ENCODE assay signal across 1 cellular context in the genomic region with DNA sequence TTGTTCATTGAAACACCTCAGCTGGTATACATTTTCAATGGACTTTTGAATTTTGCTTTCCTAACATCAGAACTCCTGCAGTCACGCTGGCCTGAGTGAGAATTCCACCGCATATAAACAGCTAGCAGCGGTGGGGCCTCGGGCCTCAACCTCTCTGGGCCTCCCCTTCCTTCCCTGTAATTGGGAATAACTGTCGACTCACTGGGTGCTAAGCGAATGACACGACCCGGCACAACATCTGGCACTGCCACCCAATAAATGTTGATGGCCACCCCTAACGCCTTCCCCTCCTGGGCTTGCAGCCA.
TF ChIP-seq lines count a peak whose summit lies in the region.

No MANE protein-coding gene starts in this region.

TF ChIP-seq in endothelial cell of umbilical vein, 7 proteins besides CTCF, POLR2A, EP300 and RAD21 (continued from another document):
- TF ChIP-seq JUN (IDR thresholded peaks at IDR 0.05; ENCODE audit: borderline replicate concordance, insufficient read depth, insufficient read length, low read depth): no peak
- TF ChIP-seq GATA2 (IDR thresholded peaks at IDR 0.05; ENCODE audit: insufficient read depth, insufficient read length, low read depth, low read length): no peak
- no peak for TF ChIP-seq EZH2 (IDR thresholded peaks at IDR 0.05; ENCODE audit: borderline replicate concordance, low read depth, low read length, severe bottlenecking)
- TF ChIP-seq FOS (IDR thresholded peaks at IDR 0.05; ENCODE audit: borderline replicate concordance, insufficient read depth, low read length): no peak
- no peak for TF ChIP-seq POLR2AphosphoS5 (IDR thresholded peaks at IDR 0.05; ENCODE audit: insufficient read depth, low read depth, low read length)
- TF ChIP-seq, protein P1, sequence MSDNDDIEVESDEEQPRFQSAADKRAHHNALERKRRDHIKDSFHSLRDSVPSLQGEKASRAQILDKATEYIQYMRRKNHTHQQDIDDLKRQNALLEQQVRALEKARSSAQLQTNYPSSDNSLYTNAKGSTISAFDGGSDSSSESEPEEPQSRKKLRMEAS (IDR thresholded peaks at IDR 0.05; ENCODE audit: insufficient read depth, insufficient read length): no peak
TF ChIP-seq in endothelial cell of umbilical vein: peak in this region for 0.
